Comparison of ENCODE assay signal across 1 cellular context in genomic region chr16:50718761-50719400, GRCh38.
TF ChIP-seq lines count a peak whose summit lies in the region.

No MANE protein-coding gene starts in this region.

TF ChIP-seq in WTC11, 78 proteins besides CTCF, POLR2A, EP300 and RAD21:
- TF ChIP-seq NR2C2 (CRISPR knock-in tag; IDR thresholded peaks at IDR 0.05) (no peak), ERG (CRISPR knock-in tag; IDR thresholded peaks at IDR 0.05) (no peak), EMX1 (CRISPR knock-in tag; IDR thresholded peaks at IDR 0.05) (no peak), E2F4 (CRISPR knock-in tag; IDR thresholded peaks at IDR 0.05; ENCODE audit: borderline replicate concordance, low read depth) (no peak), IRF2 (CRISPR knock-in tag; IDR thresholded peaks at IDR 0.05; ENCODE audit: borderline replicate concordance, low read depth) (no peak), HMGA2 (CRISPR knock-in tag; IDR thresholded peaks at IDR 0.05) (no peak), NFYB (CRISPR knock-in tag; conservative IDR thresholded peaks at IDR 0.05; ENCODE audit: low read depth) (no peak), MAX (CRISPR knock-in tag; IDR thresholded peaks at IDR 0.05) (no peak), KAT7 (CRISPR knock-in tag; IDR thresholded peaks at IDR 0.05; ENCODE audit: borderline replicate concordance) (no peak), ZNF121 (CRISPR knock-in tag; IDR thresholded peaks at IDR 0.05) (no peak)
